ENCODE assay signal across 31 cellular contexts in genomic region chr15:65392368-65392767, GRCh38. TPM values are rescaled to one million over a fixed set of nuclear protein-coding genes. Genes with fewer than 3 reads are reported as not detected.
"Had no signal": no experiment of that assay in that cellular context is flagged by ENCODE, and none has a peak within 500 bp of the region (broad histone marks: within the 10 kb centered on the region; RNA-seq: fewer than 3 reads in every experiment).

No MANE protein-coding gene starts in this region.

- ATAC-seq: left colon; natural killer cell; pancreas; stimulated activated effector memory CD8-positive, alpha-beta T cell treated with anti-CD3 and anti-CD28 coated beads, Interleukin-12 subunit alpha, Interleukin-12 subunit beta, amount 100 ng/mL, for 72 hours had no signal

- H3K4me1 ChIP-seq: pancreas, thyroid gland had no signal

- H3K27ac ChIP-seq: coronary artery, esophagus muscularis mucosa, hepatocyte, neutrophil, pancreas, sigmoid colon, stomach, thyroid gland, vagina had no signal

- H3K4me3 ChIP-seq: coronary artery, esophagus muscularis mucosa, hepatocyte, lung, pancreas, sigmoid colon, stomach, thyroid gland, vagina had no signal

- DNase-seq: dermis blood vessel endothelial cell; effector memory CD4-positive, alpha-beta T cell; foreskin melanocyte; glutamatergic neuron; left colon; natural killer cell; pancreas; retina; sigmoid colon; stimulated activated CD4-positive, alpha-beta T cell treated with anti-CD3 and anti-CD28 coated beads, Interleukin-2, amount 100 ng/mL, for 24 hours; stimulated activated CD4-positive, alpha-beta T cell treated with anti-CD3 and anti-CD28 coated beads, Interleukin-4, amount 100 ng/mL, for 24 hours; stimulated activated naive CD4-positive, alpha-beta T cell treated with Interleukin-2 at 50 U/mL for 16 hours; stomach; thyroid gland; trophoblast cell had no signal

- H3K36me3 ChIP-seq: esophagus muscularis mucosa, neutrophil, pancreas, sigmoid colon, stomach, thyroid gland had no signal

- FAIRE-seq: endothelial cell of umbilical vein, pancreas had no signal

- H3K27me3 ChIP-seq: pancreas, thyroid gland, vagina had no signal

- H3K9me3 ChIP-seq: esophagus muscularis mucosa, neutrophil, pancreas, sigmoid colon, stomach, thyroid gland, vagina had no signal

RNA-seq across cellular contexts. Expression of gene IGDCC3, which starts 14.6 kb away (rescaled TPM):
- total RNA-seq: dermis blood vessel endothelial cell, endothelial cell of umbilical vein, epithelial cell of proximal tubule, fibroblast of lung, mononuclear cell, natural killer cell, omental fat pad, posterior vena cava, pulmonary artery endothelial cell, subcutaneous adipose tissue had no signal
- polyA plus RNA-seq: liver, lung, pancreas had no signal

RNA-seq across cellular contexts. Expression of gene IGDCC4, which starts 30.4 kb away (rescaled TPM):
- polyA plus RNA-seq: liver had no signal
